8 cellular contexts compared by ENCODE assay signal in genomic region chr3:138946554-138947302, GRCh38. TPM values are rescaled to one million over a fixed set of nuclear protein-coding genes. Genes with fewer than 3 reads are reported as not detected.
DNase-seq lines count a peak whose midpoint lies in the region; ATAC-seq lines count a peak whose summit lies in the region.

Gene FOXL2, minus strand, starts transcription at chr3:138947137. Its CDS starts 415 bp downstream, at chr3:138946722.
Gene FOXL2NB, plus strand, starts transcription at chr3:138947217. Its CDS starts 148 bp downstream, at chr3:138947365.

- H3K4me2 ChIP-seq in BLaER1: peak within 1 kb of the TSS; percentile 76

- H3K4me3 ChIP-seq in BLaER1 (peak within 1 kb of the TSS; percentile 58), HUES64 (ENCODE audit: low read length) (peak within 1 kb of the TSS; percentile 53), adipocyte (ENCODE audit: low read length) (peak within 1 kb of the TSS; percentile 45)

- no peak within 1 kb of the TSS for H3K27ac Mint-ChIP-seq in immature natural killer cell
- H3K27ac Mint-ChIP-seq in stimulated activated naive B cell treated with anti-CD40 and anti-IgM and Interleukin-4, amounts not matched to agents 10 μg/mL and 1 μg/mL and 100 μg/mL, for 72 hours: peak within 1 kb of the TSS; percentile 81

- H3K9me3 Mint-ChIP-seq in immature natural killer cell: peaks cover 0 to 2% (median 0%) of the 10 kb centered on the region in 6 donors
- H3K9me3 Mint-ChIP-seq in stimulated activated naive B cell treated with anti-CD40 and anti-IgM and Interleukin-4, amounts not matched to agents 10 μg/mL and 1 μg/mL and 100 μg/mL, for 72 hours: no peaks in the 10 kb centered on the region

- peak; percentile 30 to 50 for ATAC-seq in stimulated activated naive B cell treated with anti-CD40 and anti-IgM and Interleukin-4, amounts not matched to agents 10 μg/mL and 1 μg/mL and 100 μg/mL, for 72 hours (replicated peaks)
- ATAC-seq in GM18517 (IDR thresholded peaks at IDR 0.05; ENCODE audit: unreplicated experiment) (no peak), HG02870 (IDR thresholded peaks at IDR 0.05; ENCODE audit: unreplicated experiment) (no peak)

- peaks cover 0 to 3% (median 0%) of the 10 kb centered on the region in 3 donors for H3K36me3 Mint-ChIP-seq in immature natural killer cell
- H3K36me3 Mint-ChIP-seq in stimulated activated naive B cell treated with anti-CD40 and anti-IgM and Interleukin-4, amounts not matched to agents 10 μg/mL and 1 μg/mL and 100 μg/mL, for 72 hours: peaks cover 4 to 6% of the 10 kb centered on the region in 2 donors

- H4K20me1 ChIP-seq in BLaER1: peaks cover 99% of the 10 kb centered on the region

- peaks cover 35 to 48% of the 10 kb centered on the region in 2 donors for H3K4me1 Mint-ChIP-seq in immature natural killer cell
- H3K4me1 Mint-ChIP-seq in stimulated activated naive B cell treated with anti-CD40 and anti-IgM and Interleukin-4, amounts not matched to agents 10 μg/mL and 1 μg/mL and 100 μg/mL, for 72 hours: peaks cover 35 to 75% of the 10 kb centered on the region in 2 donors

- H3K27me3 Mint-ChIP-seq in immature natural killer cell (ENCODE audit: low read depth in 3 of 3): peaks cover 43 to 53% (median 46%) of the 10 kb centered on the region in 3 donors
- peaks cover 77 to 96% of the 10 kb centered on the region in 2 donors for H3K27me3 Mint-ChIP-seq in stimulated activated naive B cell treated with anti-CD40 and anti-IgM and Interleukin-4, amounts not matched to agents 10 μg/mL and 1 μg/mL and 100 μg/mL, for 72 hours

- H3K9me3 ChIP-seq in BLaER1 (peaks cover 3% of the 10 kb centered on the region; the same call in 1 of the 2 replicates), HUES64 (ENCODE audit: insufficient read depth, low read depth, low read length) (no peaks in the 10 kb centered on the region), adipocyte (ENCODE audit: control insufficient read depth, low read length) (no peaks in the 10 kb centered on the region)

- WGBS in HUES64: under 1% methylated on average over 74 of the region's 74 CpGs

- H3K27me3 ChIP-seq in BLaER1 (peaks cover 100% of the 10 kb centered on the region), HUES64 (ENCODE audit: insufficient read depth, low read length) (peaks cover 100% of the 10 kb centered on the region), adipocyte (replicated peaks; ENCODE audit: control insufficient read depth, insufficient read depth, low read length) (peaks cover 81% of the 10 kb centered on the region)

- DNase-seq in adipocyte (ENCODE audit: low read depth) (peak; percentile 51), immature natural killer cell (no peak), NCI-H226 (no peak)
- no peak for DNase-seq in stimulated activated naive B cell treated with anti-CD40 and anti-IgM and Interleukin-4, amounts not matched to agents 10 μg/mL and 1 μg/mL and 100 μg/mL, for 72 hours

- H3K27ac ChIP-seq in BLaER1: no peak within 1 kb of the TSS
- no peak within 1 kb of the TSS for H3K27ac ChIP-seq in HUES64 (ENCODE audit: low read depth, low read length)

- no peak within 1 kb of the TSS for H3K9ac ChIP-seq in BLaER1
- H3K9ac ChIP-seq in HUES64 (ENCODE audit: low read depth, low read length): peak within 1 kb of the TSS; percentile 43
- H3K9ac ChIP-seq in adipocyte (ENCODE audit: low read length): no peak within 1 kb of the TSS

- no peaks in the 10 kb centered on the region for H3K36me3 ChIP-seq in BLaER1
- H3K36me3 ChIP-seq in HUES64 (ENCODE audit: insufficient read depth, low read length): no peaks in the 10 kb centered on the region
- H3K36me3 ChIP-seq in adipocyte (ENCODE audit: control insufficient read depth, insufficient read depth, low read length, severe bottlenecking): no peaks in the 10 kb centered on the region

- peaks cover 35% of the 10 kb centered on the region for H3K4me1 ChIP-seq in BLaER1
- peaks cover 43% of the 10 kb centered on the region for H3K4me1 ChIP-seq in HUES64 (ENCODE audit: insufficient read depth, low read length)
- H3K4me1 ChIP-seq in adipocyte (ENCODE audit: control insufficient read depth, insufficient read depth, low read length): no peaks in the 10 kb centered on the region

- peak within 1 kb of the TSS; percentile 53 to 68 (median 65) for H3K4me3 Mint-ChIP-seq in immature natural killer cell
- peak within 1 kb of the TSS; percentile 84 to 89 for H3K4me3 Mint-ChIP-seq in stimulated activated naive B cell treated with anti-CD40 and anti-IgM and Interleukin-4, amounts not matched to agents 10 μg/mL and 1 μg/mL and 100 μg/mL, for 72 hours

RNA-seq across cellular contexts. Expression of gene FOXL2, which starts in this region (rescaled TPM):
- polyA plus RNA-seq in HUES64 (2013, experiment 1 of 2): 0.55 TPM
- polyA plus RNA-seq in HUES64 (2013, experiment 2 of 2): 0.89 TPM
- not detected for polyA plus RNA-seq in immature natural killer cell

RNA-seq across cellular contexts. Expression of gene FOXL2NB, which starts in this region (rescaled TPM):
- polyA plus RNA-seq in HUES64 (2013, experiment 1 of 2): 0.70 TPM
- 0.70 TPM for polyA plus RNA-seq in HUES64 (2013, experiment 2 of 2)
- polyA plus RNA-seq in immature natural killer cell: not detected

Comparison
In these comparisons a context has a peak if more than half of its experiments do, and no peak if none do; other contexts are left out.
1. ATAC-seq: peak in stimulated activated naive B cell treated with anti-CD40 and anti-IgM and Interleukin-4, amounts not matched to agents 10 μg/mL and 1 μg/mL and 100 μg/mL, for 72 hours (2 of 2); none in GM18517 (single experiment) and HG02870 (single experiment).
2. Peak in every context shown above with its lines, with median percentiles within 50 percentile points of each other: H3K4me3 ChIP-seq.